19 cellular contexts compared by ENCODE assay signal in the genomic region with DNA sequence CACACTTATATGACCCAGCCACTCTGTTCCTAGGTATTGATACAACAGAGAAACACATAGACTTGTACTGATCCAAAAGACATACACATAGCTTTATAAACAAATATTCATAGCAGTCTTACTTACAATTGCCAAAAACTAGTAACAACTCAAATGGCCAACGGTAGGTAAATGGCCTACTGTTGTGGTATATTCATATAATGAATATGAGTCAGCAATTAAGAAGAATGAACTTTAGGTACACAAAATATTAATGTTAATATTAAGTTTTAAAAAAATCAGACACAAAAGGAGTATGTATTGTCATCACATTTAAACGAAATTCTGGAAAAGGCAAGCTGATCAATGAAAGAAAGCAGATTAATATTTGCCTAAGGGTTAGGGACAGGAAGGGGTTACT. TPM values are rescaled to one million over a fixed set of nuclear protein-coding genes. Genes with fewer than 3 reads are reported as not detected.
A peak's percentile ranks its signal among the peaks of the same experiment; 100 is the strongest.
DNase-seq lines count a peak whose midpoint lies in the region; ATAC-seq, FAIRE-seq and TF ChIP-seq lines count a peak whose summit lies in the region.
"Had no signal": no experiment of that assay in that cellular context is flagged by ENCODE, and none has a peak within 500 bp of the region (broad histone marks: within the 10 kb centered on the region; RNA-seq: fewer than 3 reads in every experiment).

No MANE protein-coding gene starts in this region.

- 0 out of 2 replicates have a peak, but pooled peaks cover 3% of the 10 kb centered on the region for H4K20me1 ChIP-seq in HepG2 (ENCODE audit: insufficient read depth, low read length)

- BruUV-seq in HepG2 (replicated peaks; lab: Mats Ljungman, UMichigan) = no TSS peak

- H3K4me3 ChIP-seq in HepG2 (replicated peaks in 1 of 3; ENCODE audit: insufficient read depth in 1 of 3, low read depth in 2 of 3, low read length in 3 of 3) = no peak overlapping the region
- H3K4me3 ChIP-seq in right lobe of liver = no peak overlapping the region
- no peak overlapping the region for H3K4me3 ChIP-seq in LNCaP clone FGC (ENCODE audit: low read depth, low read length)
- H3K4me3 ChIP-seq: BLaER1 had no signal

- H3K9me3 ChIP-seq in HepG2 (ENCODE audit: low read length) (no peaks in the 10 kb centered on the region), right lobe of liver (no peaks in the 10 kb centered on the region)
- H3K9me3 ChIP-seq: BE2C had no signal

- no peak overlapping the region for H3K4me2 ChIP-seq in HepG2 (ENCODE audit: low read depth, low read length)
- H3K4me2 ChIP-seq: BLaER1 had no signal

- POLR2A ChIA-PET in HepG2 (lab: Yijun Ruan, JAX) = no interaction called here

- H3K9ac ChIP-seq in HepG2 (ENCODE audit: insufficient read depth, low read depth, low read length) = no peak overlapping the region
- H3K9ac ChIP-seq: BLaER1 had no signal

- no peak for TF ChIP-seq RAD21 in HepG2 (CRISPR knock-in tag; IDR thresholded peaks at IDR 0.05)

- TF ChIP-seq POLR2A in HepG2 (IDR thresholded peaks at IDR 0.05; ENCODE audit: insufficient read depth in 1 of 2, low read depth in 2 of 2, low read length in 2 of 2) (no peak), right lobe of liver (IDR thresholded peaks at IDR 0.05) (no peak)

- H3K79me2 ChIP-seq in HepG2 (ENCODE audit: insufficient read depth, low read length) = peaks cover 91% of the 10 kb centered on the region

- in situ Hi-C loops in HepG2 (cut with HindIII; ENCODE audit: extremely low pct_ligation_motif_present, low pct_unique_long_range_greater_than_20kb) = no loop called here

- 80% methylated on average over 2 of the region's 2 CpGs for WGBS in HepG2 (ENCODE audit: low lambda C conversion rate)
- WGBS in right lobe of liver (ENCODE audit: insufficient coverage, low coverage, low lambda C conversion rate, missing lambda C conversion rate) = 59% methylated on average over 2 of the region's 2 CpGs

- TF ChIP-seq CTCF in HepG2 (CRISPR knock-in tag; IDR thresholded peaks at IDR 0.05) = no peak
- no peak for TF ChIP-seq CTCF in right lobe of liver (IDR thresholded peaks at IDR 0.05)
- no peak for TF ChIP-seq CTCF in LNCaP clone FGC (IDR thresholded peaks at IDR 0.05; ENCODE audit: control insufficient read depth, extremely low read depth, insufficient read depth)

- H2AFZ ChIP-seq in HepG2 (ENCODE audit: low read length) = no peak overlapping the region

- intact Hi-C loops in HepG2 (cut with micrococcal nuclease; ENCODE audit: unreplicated experiment) (no loop called here), right lobe of liver (cut with DNase I) (no loop called here)

- ATAC-seq in HepG2 (no peak), right lobe of liver (no peak)

- H3K27ac ChIP-seq in HepG2 (ENCODE audit: extremely low read length, insufficient read depth, low read length) (no peak overlapping the region), right lobe of liver (no peak overlapping the region)
- H3K27ac ChIP-seq: 22Rv1, BLaER1 had no signal

- H3K27me3 ChIP-seq in HepG2 (ENCODE audit: control insufficient read depth in 1 of 2, insufficient read depth in 2 of 2, low read length in 2 of 2) = no peaks in the 10 kb centered on the region
- no peaks in the 10 kb centered on the region for H3K27me3 ChIP-seq in right lobe of liver
- H3K27me3 ChIP-seq: BE2C, BLaER1 had no signal

- CTCF ChIA-PET in HepG2 (lab: Yijun Ruan, JAX; ENCODE audit: low intra/inter-chr PET ratio, low total read pairs) = no interaction called here

- FAIRE-seq in HepG2 (lab: Jason Lieb, UNC) = no peak
- FAIRE-seq: G401.6, GM12891, GM19239 had no signal

- H3K36me3 ChIP-seq in HepG2 (replicated peaks in 1 of 2; ENCODE audit: control insufficient read depth in 1 of 2, insufficient read depth in 2 of 2, low read length in 2 of 2) = no peaks in the 10 kb centered on the region
- H3K36me3 ChIP-seq in right lobe of liver = no peaks in the 10 kb centered on the region
- H3K36me3 ChIP-seq: BE2C had no signal

- DNase-seq in HepG2 (ENCODE audit: low spot score) = no peak
- no peak for DNase-seq in right lobe of liver
- DNase-seq in LNCaP clone FGC (ENCODE audit: low read depth) = peak; percentile 45
- DNase-seq in effector CD4-positive, alpha-beta T cell = no peak
- no peak for DNase-seq in kidney glomerular epithelial cell (lab: John Stamatoyannopoulos, UW)
- DNase-seq: ACHN; BE2C; C1 segment of cervical spinal cord; CD4-positive, alpha-beta memory T cell; CD4-positive, CD25-positive, alpha-beta regulatory T cell; CD8-positive, alpha-beta memory T cell; COR-L47; DMS79 treated with DMSO at 0.1 percent for 48 hours; GF-D8 had no signal

- TF ChIP-seq EP300 in HepG2 (IDR thresholded peaks at IDR 0.05; ENCODE audit: low read depth in 2 of 2, low read length in 2 of 2) (no peak), HepG2 (CRISPR knock-in tag; IDR thresholded peaks at IDR 0.05; ENCODE audit: borderline replicate concordance) (no peak)

- H3K4me1 ChIP-seq in HepG2 (ENCODE audit: insufficient read depth, low read length) = peaks cover 26% of the 10 kb centered on the region
- H3K4me1 ChIP-seq in right lobe of liver = peaks cover 0 to 7% (median under 1%) of the 10 kb centered on the region in 4 donors
- H3K4me1 ChIP-seq: BE2C, BLaER1 had no signal

TF ChIP-seq in HepG2, 621 proteins besides CTCF, POLR2A, EP300 and RAD21:
- peak; percentile 43; the same call in 1 of the 2 replicates for TF ChIP-seq MAFF (IDR thresholded peaks at IDR 0.05; ENCODE audit: low read depth, low read length)
- TF ChIP-seq IRF2 (CRISPR knock-in tag; IDR thresholded peaks at IDR 0.05) = no peak
- peak in 1 of 2 experiments; percentile 53; a peak in 2 of 4 replicates for TF ChIP-seq MAFK (conservative IDR thresholded peaks at IDR 0.05 in 1 of 2, IDR thresholded peaks at IDR 0.05 in 1 of 2; ENCODE audit: low read length in 2 of 2)
- TF ChIP-seq ZNF652 (CRISPR knock-in tag; IDR thresholded peaks at IDR 0.05; ENCODE audit: borderline replicate concordance, low read depth) = peak; percentile 55; the same call in 1 of the 2 replicates

RNA-seq across cellular contexts. Expression of gene KPNA3, which starts 19.7 kb away (rescaled TPM):
- 28.9 and 69.8 TPM in 2 replicates for total RNA-seq in HepG2 (2016; rRNA removed; fragmentation: Illumina TruSeq; extraction: Trizol)
- total RNA-seq in HepG2 (2016; cell fraction: cytosol; rRNA removed; fragmentation: Illumina TruSeq; extraction: Trizol; ENCODE audit: low read depth) = 6.4 and 7.8 TPM in 2 replicates
- total RNA-seq in HepG2 (2016; cell fraction: insoluble cytoplasmic fraction; rRNA removed; fragmentation: Illumina TruSeq; extraction: Trizol) = 30.1 and 67.5 TPM in 2 replicates
- total RNA-seq in HepG2 (2016; cell fraction: membrane; rRNA removed; fragmentation: Illumina TruSeq; extraction: Trizol) = 28.5 and 33.3 TPM in 2 replicates
- 32.9 and 33.0 TPM in 2 replicates for total RNA-seq in HepG2 (2016; cell fraction: nucleus; rRNA removed; fragmentation: Illumina TruSeq; extraction: Trizol)
- polyA plus RNA-seq in HepG2 (2011; rRNA removed) = 9.9 and 13.0 TPM in 2 replicates
- 7.2 and 11.6 TPM in 2 replicates for polyA plus RNA-seq in HepG2 (2011; cell fraction: cytosol; rRNA removed)
- polyA plus RNA-seq in HepG2 (2011; cell fraction: nucleus; rRNA removed) = 3.6 and 4.5 TPM in 2 replicates
- 16.8 and 18.2 TPM in 2 replicates for polyA plus RNA-seq in HepG2 (2012)
- 5.0 and 5.1 TPM in 2 replicates for polyA plus RNA-seq in HepG2 (2016; cell fraction: cytosol; fragmentation: Illumina TruSeq; extraction: Trizol; ENCODE audit: low read depth)
- 71.3 and 73.5 TPM in 2 replicates for polyA plus RNA-seq in HepG2 (2016; cell fraction: insoluble cytoplasmic fraction; fragmentation: Illumina TruSeq; extraction: Trizol; ENCODE audit: low read depth)
- polyA plus RNA-seq in HepG2 (2016; cell fraction: membrane; fragmentation: Illumina TruSeq; extraction: Trizol; ENCODE audit: low read depth) = 15.6 and 19.0 TPM in 2 replicates
- 33.5 and 33.9 TPM in 2 replicates for polyA plus RNA-seq in HepG2 (2016; cell fraction: nucleus; fragmentation: Illumina TruSeq; extraction: Trizol; ENCODE audit: insufficient read depth, low read depth)
- 13.6 and 15.0 TPM in 2 replicates for polyA minus RNA-seq in HepG2 (2011; rRNA and poly(A)+ RNA removed; ENCODE audit: low replicate concordance)
- 17.8 and 20.1 TPM in 2 replicates for polyA minus RNA-seq in HepG2 (2011; cell fraction: cytosol; rRNA and poly(A)+ RNA removed)
- 15.7 and 18.9 TPM in 2 replicates for polyA minus RNA-seq in HepG2 (2011; cell fraction: nucleus; rRNA and poly(A)+ RNA removed)
- 10 to 100 TPM; 16.3 to 27.2 (median 19.5) TPM for total RNA-seq in right lobe of liver
